Comparison of ENCODE assay signal across 8 cellular contexts in genomic region chrX:103586314-103586646, GRCh38. TPM values are rescaled to one million over a fixed set of nuclear protein-coding genes. Genes with fewer than 3 reads are reported as not detected.
DNase-seq lines count a peak whose midpoint lies in the region; ATAC-seq, FAIRE-seq and TF ChIP-seq lines count a peak whose summit lies in the region.

No MANE protein-coding gene starts in this region.

- H3K27ac ChIP-seq in body of pancreas (peak overlapping the region in 3 of 4 donors; percentile 75 to 82 (median 77)), suprapubic skin (peak overlapping the region; percentile 86)

- H3K4me3 ChIP-seq in body of pancreas = no peak overlapping the region
- peak overlapping the region; percentile 85 for H3K4me3 ChIP-seq in kidney epithelial cell (ENCODE audit: low read depth, low read length)
- peak overlapping the region; percentile 69 for H3K4me3 ChIP-seq in suprapubic skin

- no peak for FAIRE-seq in GM12892 (lab: Jason Lieb, UNC)

- intact Hi-C loops in body of pancreas (cut with DNase I) = no loop called here

- TF ChIP-seq CTCF in body of pancreas (IDR thresholded peaks at IDR 0.05) (no peak), kidney epithelial cell (IDR thresholded peaks at IDR 0.05; ENCODE audit: insufficient read depth, low read length, poor library complexity, severe bottlenecking) (no peak), suprapubic skin (IDR thresholded peaks at IDR 0.05) (no peak)

- DNase-seq in G401 (ENCODE audit: low spot score) (peak; percentile 22), body of pancreas (peak in 3 of 4 donors; percentile 5 to 22 (median 11)), kidney epithelial cell (ENCODE audit: low read depth) (no peak), suprapubic skin (ENCODE audit: low spot score in 2 of 2) (no peak), GM12892 (ENCODE audit: insufficient read length) (no peak), SK-N-DZ (ENCODE audit: low spot score) (no peak), NCI-H146 (lab: John Stamatoyannopoulos, UW) (no peak)

- ATAC-seq in HG03354 (IDR thresholded peaks at IDR 0.05; ENCODE audit: poor library complexity, severe bottlenecking, unreplicated experiment) (peak; percentile 25), body of pancreas (peak; percentile 38)

- in situ Hi-C loops in G401 (cut with HindIII; ENCODE audit: low sequenced_read_pairs) = no loop called here

- H3K4me1 ChIP-seq in body of pancreas (peaks cover 8% of the 10 kb centered on the region), suprapubic skin (peaks cover 12% of the 10 kb centered on the region)

- 11% methylated on average over 5 of the region's 5 CpGs; no CpG with 5 or more reads in 1 of the 2 donors for WGBS in body of pancreas, 2 donors
- 42% methylated on average over 5 of the region's 5 CpGs for WGBS in suprapubic skin

- TF ChIP-seq POLR2A in body of pancreas (IDR thresholded peaks at IDR 0.05) (no peak), suprapubic skin (IDR thresholded peaks at IDR 0.05) (no peak), GM12892 (IDR thresholded peaks at IDR 0.05; ENCODE audit: low read depth, low read length) (no peak)

- TF ChIP-seq EP300 in suprapubic skin (IDR thresholded peaks at IDR 0.05) = no peak

- no peaks in the 10 kb centered on the region for H3K36me3 ChIP-seq in body of pancreas (replicated peaks in 1 of 2; ENCODE audit: insufficient read depth in 1 of 2, low read depth in 2 of 2)
- H3K36me3 ChIP-seq in kidney epithelial cell (ENCODE audit: control insufficient read depth, insufficient read depth, low read length) = no peaks in the 10 kb centered on the region
- H3K36me3 ChIP-seq in suprapubic skin = no peaks in the 10 kb centered on the region

- H3K9me3 ChIP-seq in body of pancreas (no peaks in the 10 kb centered on the region), suprapubic skin (no peaks in the 10 kb centered on the region)

- H3K27me3 ChIP-seq in body of pancreas (no peaks in the 10 kb centered on the region), kidney epithelial cell (ENCODE audit: control insufficient read depth, insufficient read depth, low read length) (no peaks in the 10 kb centered on the region), suprapubic skin (no peaks in the 10 kb centered on the region)

RNA-seq across cellular contexts. Expression of gene TCEAL4, which starts 1.0 kb away (rescaled TPM):
- 31.7 and 45.2 TPM in 2 replicates for total RNA-seq in G401 (2014; rRNA removed; shearing (Covaris generic))
- total RNA-seq in body of pancreas = 10 to 100 TPM; 36.8 to 51.4 TPM
- 51.0 and 62.0 TPM in 2 replicates for total RNA-seq in kidney epithelial cell
- total RNA-seq in suprapubic skin = 10 to 100 TPM; 56.3 to 71.1 (median 67.4) TPM
- 56.6 TPM for polyA plus RNA-seq in GM12892 (2012; ENCODE audit: missing spikeins)
- 35.8 and 46.2 TPM in 2 replicates for polyA plus RNA-seq in SK-N-DZ (2014; cell fraction: cytosol; rRNA removed)
- 20.5 and 22.0 TPM in 2 replicates for polyA plus RNA-seq in SK-N-DZ (2014; cell fraction: nucleus; rRNA removed)

RNA-seq across cellular contexts. Expression of gene TCEAL3, which starts 21.5 kb away (rescaled TPM):
- total RNA-seq in G401 (2014; rRNA removed; shearing (Covaris generic)) = 2.6 TPM in 1 of 2 replicates, not detected in the other
- total RNA-seq in body of pancreas (10 to 100 TPM; 21.4 to 21.8 TPM), kidney epithelial cell (10.5 and 14.9 TPM in 2 replicates), suprapubic skin (10 to 100 TPM in 3 of 4 donors, 1 to 10 TPM in 1; 9.2 to 18.3 (median 13.8) TPM)
- polyA plus RNA-seq in GM12892 (2012; ENCODE audit: missing spikeins) = 16.8 TPM
- 5.5 and 10.6 TPM in 2 replicates for polyA plus RNA-seq in SK-N-DZ (2014; cell fraction: cytosol; rRNA removed)
- polyA plus RNA-seq in SK-N-DZ (2014; cell fraction: nucleus; rRNA removed) = 1.2 and 5.8 TPM in 2 replicates

RNA-seq across cellular contexts. Expression of gene TCEAL1, which starts 42.5 kb away (rescaled TPM):
- total RNA-seq in G401 (2014; rRNA removed; shearing (Covaris generic)) = 9.8 and 27.0 TPM in 2 replicates
- total RNA-seq in body of pancreas (10 to 100 TPM; 14.8 to 28.0 TPM), kidney epithelial cell (13.3 and 19.0 TPM in 2 replicates), suprapubic skin (10 to 100 TPM; 49.3 to 63.1 (median 54.3) TPM)
- 18.6 TPM for polyA plus RNA-seq in GM12892 (2012; ENCODE audit: missing spikeins)
- 48.9 and 57.5 TPM in 2 replicates for polyA plus RNA-seq in SK-N-DZ (2014; cell fraction: cytosol; rRNA removed)
- polyA plus RNA-seq in SK-N-DZ (2014; cell fraction: nucleus; rRNA removed) = 60.0 and 69.5 TPM in 2 replicates

Comparison
In these comparisons a context has a peak if more than half of its experiments do, and no peak if none do; other contexts are left out.
1. DNase-seq: peak in G401 (single experiment) and body of pancreas (3 of 4); none in kidney epithelial cell (single experiment), suprapubic skin (0 of 2), GM12892 (single experiment), SK-N-DZ (single experiment) and NCI-H146 (single experiment).
2. H3K4me3 ChIP-seq: peak in kidney epithelial cell (single experiment) and suprapubic skin (single experiment); none in body of pancreas (0 of 2).